8 cellular contexts compared by ENCODE assay signal in genomic region chr6:41428402-41428994, GRCh38.
DNase-seq lines count a peak whose midpoint lies in the region; ATAC-seq and TF ChIP-seq lines count a peak whose summit lies in the region.

No MANE protein-coding gene starts in this region.

- ATAC-seq in CD4-positive, alpha-beta T cell (ENCODE audit: poor library complexity): no peak
- ATAC-seq in HG02571 (IDR thresholded peaks at IDR 0.05; ENCODE audit: unreplicated experiment): no peak

- POLR2A ChIA-PET in CD4-positive, alpha-beta T cell (lab: Charles Lee): no interaction called here

- TF ChIP-seq CTCF in CD4-positive, alpha-beta T cell (IDR thresholded peaks at IDR 0.05): no peak
- TF ChIP-seq CTCF in epithelial cell of proximal tubule (conservative IDR thresholded peaks at IDR 0.05; ENCODE audit: low read depth, low read length) (no peak), osteocyte (IDR thresholded peaks at IDR 0.05) (no peak)

- H3K27me3 ChIP-seq in CD4-positive, alpha-beta T cell (ENCODE audit: control insufficient read depth, insufficient read depth, low read length): peaks cover 25% of the 10 kb centered on the region

- intact Hi-C loops in CD4-positive, alpha-beta T cell (cut with DNase I, micrococcal nuclease): no loop called here

- H3K27ac Mint-ChIP-seq in CD4-positive, alpha-beta T cell: no peak overlapping the region
- peak overlapping the region; percentile 52 for H3K27ac Mint-ChIP-seq in osteocyte (ENCODE audit: unreplicated experiment)

- DNase-seq in CD4-positive, alpha-beta T cell: no peak
- DNase-seq in NCI-H1694 (lab: John Stamatoyannopoulos, UW) (peak; percentile 8), epithelial cell of proximal tubule (ENCODE audit: low read depth) (no peak), osteocyte (ENCODE audit: extremely low spot score, unreplicated experiment) (no peak), AG08396 (ENCODE audit: low spot score) (no peak), NCI-H1417 treated with DMSO at 0.1 percent for 48 hours (lab: John Stamatoyannopoulos, UW) (no peak), iPS-NIHi11 (ENCODE audit: low spot score) (no peak)

- peak overlapping the region; percentile 57 for H3K4me3 Mint-ChIP-seq in CD4-positive, alpha-beta T cell
- peak overlapping the region; percentile 26 for H3K4me3 Mint-ChIP-seq in osteocyte (ENCODE audit: unreplicated experiment)

- H3K27me3 Mint-ChIP-seq in CD4-positive, alpha-beta T cell: peaks cover 36% of the 10 kb centered on the region
- no peaks in the 10 kb centered on the region for H3K27me3 Mint-ChIP-seq in osteocyte (ENCODE audit: unreplicated experiment)

- H3K9me3 Mint-ChIP-seq in CD4-positive, alpha-beta T cell: no peaks in the 10 kb centered on the region
- no peaks in the 10 kb centered on the region for H3K9me3 Mint-ChIP-seq in osteocyte (ENCODE audit: unreplicated experiment)

- no peak overlapping the region for H3K27ac ChIP-seq in CD4-positive, alpha-beta T cell (ENCODE audit: low read depth, low read length)

- H3K4me3 ChIP-seq in epithelial cell of proximal tubule (ENCODE audit: low read depth, low read length): peak overlapping the region; percentile 51

- H3K36me3 Mint-ChIP-seq in CD4-positive, alpha-beta T cell (ENCODE audit: low read depth): no peaks in the 10 kb centered on the region
- H3K36me3 Mint-ChIP-seq in osteocyte (ENCODE audit: unreplicated experiment): no peaks in the 10 kb centered on the region

- H3K4me1 Mint-ChIP-seq in CD4-positive, alpha-beta T cell (ENCODE audit: low read depth): peaks cover 8% of the 10 kb centered on the region
- peaks cover 31% of the 10 kb centered on the region for H3K4me1 Mint-ChIP-seq in osteocyte (ENCODE audit: unreplicated experiment)

- no peaks in the 10 kb centered on the region for H3K9me3 ChIP-seq in CD4-positive, alpha-beta T cell (ENCODE audit: control insufficient read depth, low read length)

- CTCF ChIA-PET in CD4-positive, alpha-beta T cell (lab: Charles Lee): interaction anchor here (0.5 kb wide), 1 partner anchor 249 kb away, joined by 3 read pairs; no protein-coding TSS in a partner anchor
